ENCODE assay signal across 10 cellular contexts in the genomic region with DNA sequence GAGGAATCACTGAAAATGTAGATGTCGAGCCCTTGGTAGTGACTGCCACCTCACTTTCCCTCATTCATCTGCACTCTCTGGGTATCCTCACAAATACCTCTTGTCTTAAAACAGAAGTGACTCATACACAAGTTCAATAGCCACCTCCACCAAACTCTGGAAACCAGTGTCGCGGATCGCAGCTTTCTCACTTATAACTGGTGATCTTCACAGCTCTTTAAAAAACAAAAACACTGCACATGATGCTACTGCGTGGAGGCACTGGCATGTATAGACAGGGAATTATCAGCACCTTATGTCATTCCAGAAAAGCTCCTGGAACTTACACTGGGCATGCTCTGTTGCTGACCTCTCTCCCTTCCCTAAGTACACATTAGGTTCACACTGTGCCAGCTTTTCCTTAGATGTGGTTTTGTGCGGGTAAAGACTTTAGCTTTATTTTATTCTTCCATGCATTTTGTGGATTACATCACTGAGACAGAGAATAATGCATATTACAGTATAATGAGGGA.
DNase-seq lines count a peak whose midpoint lies in the region; ATAC-seq and TF ChIP-seq lines count a peak whose summit lies in the region.
"Had no signal": no experiment of that assay in that cellular context is flagged by ENCODE, and none has a peak within 500 bp of the region (broad histone marks: within the 10 kb centered on the region; RNA-seq: fewer than 3 reads in every experiment).

No MANE protein-coding gene starts in this region.

- DNase-seq in renal cortical epithelial cell (ENCODE audit: low read depth) (peak; percentile 76), mucosa of gallbladder (ENCODE audit: low spot score) (no peak), GM20000 (ENCODE audit: low spot score) (no peak)
- DNase-seq in stimulated activated CD4-positive, alpha-beta T cell treated with anti-CD3 and anti-CD28 coated beads, Interleukin-4, amount 100 ng/mL, for 4 hours: no peak
- DNase-seq: activated CD8-positive, alpha-beta memory T cell treated with anti-CD3 and anti-CD28 coated beads, Interleukin-2, amount 50 U/mL, for 4 hours; CD8-positive, alpha-beta memory T cell had no signal

- TF ChIP-seq CTCF in GM20000 (IDR thresholded peaks at IDR 0.05; ENCODE audit: extremely low read depth, missing control alignments): no peak

- ATAC-seq in GM18520 (IDR thresholded peaks at IDR 0.05; ENCODE audit: unreplicated experiment) (peak; percentile 22), GM21619 (IDR thresholded peaks at IDR 0.05; ENCODE audit: unreplicated experiment) (peak; percentile 18), HG03565 (IDR thresholded peaks at IDR 0.05; ENCODE audit: unreplicated experiment) (peak; percentile 32), HG03025 (IDR thresholded peaks at IDR 0.05; ENCODE audit: low FRiP score, unreplicated experiment) (no peak)
